ENCODE assay signal across 10 cellular contexts in genomic region chr21:20996421-20997307, GRCh38. TPM values are rescaled to one million over a fixed set of nuclear protein-coding genes. Genes with fewer than 3 reads are reported as not detected.
DNase-seq lines count a peak whose midpoint lies in the region; ATAC-seq and TF ChIP-seq lines count a peak whose summit lies in the region.
"Had no signal": no experiment of that assay in that cellular context is flagged by ENCODE, and none has a peak within 500 bp of the region (broad histone marks: within the 10 kb centered on the region; RNA-seq: fewer than 3 reads in every experiment).

No MANE protein-coding gene starts in this region.

- H3K27me3 ChIP-seq in heart right ventricle = peaks cover 4 to 34% (median 17%) of the 10 kb centered on the region in 7 donors

- ATAC-seq in heart right ventricle (no peak), left ventricle myocardium superior (no peak)
- ATAC-seq in naive thymus-derived CD8-positive, alpha-beta T cell = no peak

- no peaks in the 10 kb centered on the region for H3K9me3 ChIP-seq in heart right ventricle

- DNase-seq in heart right ventricle (no peak), left ventricle myocardium superior (no peak), ecto neural progenitor cell (ENCODE audit: low spot score) (peak; percentile 53), COLO829 (ENCODE audit: low spot score) (no peak), C1 segment of cervical spinal cord (lab: John Stamatoyannopoulos, UW) (no peak)
- peak in 1 of 10 donors; percentile 2 for DNase-seq in naive thymus-derived CD8-positive, alpha-beta T cell
- DNase-seq in stimulated activated CD4-positive, alpha-beta T cell treated with anti-CD3 and anti-CD28 coated beads, Interleukin-15, amount 100 ng/mL, for 24 hours = no peak
- no peak for DNase-seq in activated T-helper 2 cell treated with anti-CD3 and anti-CD28 coated beads, Interferon-gamma antibody, Interleukin-2, Interleukin-4, amounts not matched to agents 10 μg/mL and 5 μg/mL and 100 μg/mL, durations not matched to agents 14 hours and 24 hours and 36 hours (ENCODE audit: low spot score)
- DNase-seq: NCI-H187; stimulated activated CD4-positive, alpha-beta T cell treated with anti-CD3 and anti-CD28 coated beads, Interleukin-2, amount 100 ng/mL, for 48 hours had no signal

- peaks cover 9 to 31% (median 26%) of the 10 kb centered on the region in 5 donors for H3K27me3 Mint-ChIP-seq in naive thymus-derived CD8-positive, alpha-beta T cell
- peaks cover 33% of the 10 kb centered on the region for H3K27me3 Mint-ChIP-seq in activated T-helper 2 cell treated with anti-CD3 and anti-CD28 coated beads, Interferon-gamma antibody, Interleukin-2, Interleukin-4, amounts not matched to agents 10 μg/mL and 5 μg/mL and 100 μg/mL, durations not matched to agents 14 hours and 24 hours and 36 hours (ENCODE audit: low read depth)

- POLR2A ChIA-PET in naive thymus-derived CD8-positive, alpha-beta T cell (lab: Charles Lee) = no interaction called here

- no peaks in the 10 kb centered on the region for H3K36me3 Mint-ChIP-seq in naive thymus-derived CD8-positive, alpha-beta T cell
- H3K36me3 Mint-ChIP-seq in activated T-helper 2 cell treated with anti-CD3 and anti-CD28 coated beads, Interferon-gamma antibody, Interleukin-2, Interleukin-4, amounts not matched to agents 10 μg/mL and 5 μg/mL and 100 μg/mL, durations not matched to agents 14 hours and 24 hours and 36 hours (ENCODE audit: low read depth) = no peaks in the 10 kb centered on the region

- H3K27ac ChIP-seq in heart right ventricle = no peak overlapping the region

- intact Hi-C loops in heart right ventricle (cut with DNase I) (loop anchor here in 4 of 10 donors (5.0 to 10.0 kb wide), 2 partner anchors 1796 to 1798 kb away; no protein-coding TSS in a partner anchor), left ventricle myocardium superior (cut with micrococcal nuclease) (no loop called here)
- intact Hi-C loops in activated T-helper 2 cell treated with anti-CD3 and anti-CD28 coated beads, Interferon-gamma antibody, Interleukin-2, Interleukin-4, amounts not matched to agents 10 μg/mL and 5 μg/mL and 100 μg/mL, durations not matched to agents 14 hours and 24 hours and 36 hours (cut with micrococcal nuclease) = no loop called here

- peak overlapping the region; percentile 56 to 83 (median 74) for H3K4me3 Mint-ChIP-seq in naive thymus-derived CD8-positive, alpha-beta T cell
- no peak overlapping the region for H3K4me3 Mint-ChIP-seq in activated T-helper 2 cell treated with anti-CD3 and anti-CD28 coated beads, Interferon-gamma antibody, Interleukin-2, Interleukin-4, amounts not matched to agents 10 μg/mL and 5 μg/mL and 100 μg/mL, durations not matched to agents 14 hours and 24 hours and 36 hours (ENCODE audit: low read depth)

- H3K27ac Mint-ChIP-seq in naive thymus-derived CD8-positive, alpha-beta T cell = peak overlapping the region in 2 of 10 donors; percentile 51 to 58
- no peak overlapping the region for H3K27ac Mint-ChIP-seq in activated T-helper 2 cell treated with anti-CD3 and anti-CD28 coated beads, Interferon-gamma antibody, Interleukin-2, Interleukin-4, amounts not matched to agents 10 μg/mL and 5 μg/mL and 100 μg/mL, durations not matched to agents 14 hours and 24 hours and 36 hours

- H3K4me1 ChIP-seq in heart right ventricle = peaks cover 0 to 21% (median 13%) of the 10 kb centered on the region in 9 donors

- 22 to 23% methylated on average over 27 of the region's 27 CpGs for WGBS in heart right ventricle, 2 donors

- TF ChIP-seq CTCF in heart right ventricle (IDR thresholded peaks at IDR 0.05) = no peak

- H3K4me1 Mint-ChIP-seq in naive thymus-derived CD8-positive, alpha-beta T cell = peaks cover 2 to 19% (median 15%) of the 10 kb centered on the region in 4 donors
- peaks cover 6% of the 10 kb centered on the region for H3K4me1 Mint-ChIP-seq in activated T-helper 2 cell treated with anti-CD3 and anti-CD28 coated beads, Interferon-gamma antibody, Interleukin-2, Interleukin-4, amounts not matched to agents 10 μg/mL and 5 μg/mL and 100 μg/mL, durations not matched to agents 14 hours and 24 hours and 36 hours (ENCODE audit: low read depth)

- H3K9me3 Mint-ChIP-seq in naive thymus-derived CD8-positive, alpha-beta T cell = no peaks in the 10 kb centered on the region
- H3K9me3 Mint-ChIP-seq in activated T-helper 2 cell treated with anti-CD3 and anti-CD28 coated beads, Interferon-gamma antibody, Interleukin-2, Interleukin-4, amounts not matched to agents 10 μg/mL and 5 μg/mL and 100 μg/mL, durations not matched to agents 14 hours and 24 hours and 36 hours = no peaks in the 10 kb centered on the region

- H3K36me3 ChIP-seq in heart right ventricle = no peaks in the 10 kb centered on the region

- peak overlapping the region; percentile 54 to 66 (median 62) for H3K4me3 ChIP-seq in heart right ventricle

RNA-seq across cellular contexts. Expression of gene NCAM2, which starts 1.5 kb away (rescaled TPM):
- total RNA-seq in heart right ventricle = 1 to 10 TPM; 1.7 to 8.9 (median 3.6) TPM
- polyA plus RNA-seq in heart right ventricle = under 1 TPM; 0.25 to 0.59 TPM
- total RNA-seq in left ventricle myocardium superior = 4.4 TPM
- total RNA-seq in naive thymus-derived CD8-positive, alpha-beta T cell = not detected
- not detected for polyA plus RNA-seq in naive thymus-derived CD8-positive, alpha-beta T cell
- total RNA-seq in activated T-helper 2 cell treated with anti-CD3 and anti-CD28 coated beads, Interferon-gamma antibody, Interleukin-2, Interleukin-4, amounts not matched to agents 10 μg/mL and 5 μg/mL and 100 μg/mL, durations not matched to agents 14 hours and 24 hours and 36 hours = 0.23 TPM in 1 of 2 replicates, not detected in the other
